In the genomic region with DNA sequence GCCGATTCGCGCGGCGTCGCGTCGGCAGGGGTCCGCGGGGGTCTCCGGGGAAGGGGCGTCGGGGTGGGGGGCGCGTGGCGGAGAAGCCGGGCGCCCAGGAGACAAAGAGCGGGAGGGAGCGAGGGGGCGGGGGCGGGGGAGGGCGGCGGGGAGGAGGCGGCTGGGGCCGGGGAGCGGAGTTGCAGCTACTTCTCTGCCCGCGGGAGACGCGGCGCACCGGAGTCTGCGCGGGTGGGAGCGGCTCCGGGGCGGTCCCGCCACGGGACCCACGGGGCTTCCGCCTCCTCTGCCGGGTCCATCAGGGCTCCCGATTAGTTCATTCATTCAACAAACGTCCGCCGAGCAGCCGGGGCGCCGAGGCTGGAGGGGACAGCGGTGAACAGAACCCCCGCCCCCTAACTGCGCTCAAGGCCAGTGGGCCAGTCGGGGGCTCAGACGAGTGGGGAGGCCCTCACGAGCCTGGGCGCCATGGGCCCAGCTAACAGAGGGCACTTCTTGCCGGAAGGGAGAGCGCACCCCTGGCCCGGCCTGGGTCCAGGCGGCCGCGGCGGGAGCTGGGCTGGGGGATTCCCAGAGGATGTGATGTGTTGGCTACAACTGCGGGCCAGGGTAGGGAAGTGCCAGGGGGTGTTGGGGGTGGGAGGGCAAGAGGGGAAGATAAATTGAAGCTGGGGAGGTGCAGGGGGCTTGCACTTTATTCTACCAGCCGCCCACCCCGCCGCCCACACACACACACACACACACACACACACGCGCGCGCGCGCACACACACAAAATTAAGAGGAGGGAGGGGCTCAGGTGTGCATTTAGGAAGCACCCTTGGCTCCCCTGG, we compare ENCODE assay signal across 8 cellular contexts. TPM values are rescaled to one million over a fixed set of nuclear protein-coding genes. Genes with fewer than 3 reads are reported as not detected.
DNase-seq lines count a peak whose midpoint lies in the region; ATAC-seq and TF ChIP-seq lines count a peak whose summit lies in the region.

A gene (minus strand): TSS at position 215 of the 832 bp plus-strand sequence. CDS start 5,201 bp downstream, outside the sequence.

- POLR2A ChIA-PET in T-cell (lab: Charles Lee): no interaction called here

- TF ChIP-seq EP300 in transverse colon (IDR thresholded peaks at IDR 0.05; ENCODE audit: low read depth): no peak

- WGBS in transverse colon (ENCODE audit: low coverage in 1 of 2), 2 donors: 11% methylated on average over 20 of the region's 74 CpGs; no CpG with 5 or more reads in 1 of the 2 donors
- WGBS in thyroid gland, 2 donors: 8 to 14% methylated on average over 13 to 30 of the region's 74 CpGs

- H3K27ac Mint-ChIP-seq in T-cell: no peak within 1 kb of the TSS
- H3K27ac Mint-ChIP-seq in memory B cell: peak within 1 kb of the TSS; percentile 81

- H3K9me3 Mint-ChIP-seq in T-cell: no peaks in the 10 kb centered on the region
- H3K9me3 Mint-ChIP-seq in memory B cell: no peaks in the 10 kb centered on the region

- CTCF ChIA-PET in T-cell (lab: Charles Lee): interaction anchor here (0.6 to 1.5 kb wide), 6 partner anchors 10 to 568 kb away, joined by 3 to 6 read pairs (median 4); no protein-coding TSS in a partner anchor

- peaks cover 23 to 37% (median 34%) of the 10 kb centered on the region in 3 donors for H3K4me1 Mint-ChIP-seq in T-cell
- H3K4me1 Mint-ChIP-seq in memory B cell: peaks cover 28% of the 10 kb centered on the region

- intact Hi-C loops in transverse colon (cut with DNase I; ENCODE audit: low total_unique reads) (no loop called here), thyroid gland (cut with DNase I) (no loop called here)

- H3K9me3 ChIP-seq in transverse colon (no peaks in the 10 kb centered on the region), thyroid gland (no peaks in the 10 kb centered on the region)

- H3K27me3 Mint-ChIP-seq in T-cell (peaks cover 12 to 13% of the 10 kb centered on the region in 2 donors), memory B cell (peaks cover 9% of the 10 kb centered on the region)

- peaks cover 0 to 5% (median 0%) of the 10 kb centered on the region in 4 donors for H3K36me3 ChIP-seq in transverse colon
- H3K36me3 ChIP-seq in thyroid gland: peaks cover under 1 to 8% of the 10 kb centered on the region in 2 donors

- in situ Hi-C loops in transverse colon (cut with MboI; ENCODE audit: low pct_ligation_motif_present in 1 of 4, low pct_unique_long_range_greater_than_20kb in 1 of 4, low sequenced_read_pairs in 3 of 4): no loop called here

- H3K36me3 Mint-ChIP-seq in T-cell (no peaks in the 10 kb centered on the region), memory B cell (peaks cover 3% of the 10 kb centered on the region)

- TF ChIP-seq CTCF in transverse colon (IDR thresholded peaks at IDR 0.05): no peak
- TF ChIP-seq CTCF in thyroid gland (IDR thresholded peaks at IDR 0.05): no peak

- peaks cover 32% of the 10 kb centered on the region for H3K27me3 ChIP-seq in transverse colon
- H3K27me3 ChIP-seq in thyroid gland: peaks cover 5% of the 10 kb centered on the region

- H3K4me1 ChIP-seq in transverse colon (peaks cover 10 to 47% (median 28%) of the 10 kb centered on the region in 4 donors), thyroid gland (peaks cover 12 to 24% of the 10 kb centered on the region in 2 donors)

- H3K4me3 Mint-ChIP-seq in T-cell: peak within 1 kb of the TSS; percentile 57 to 73 (median 66)
- H3K4me3 Mint-ChIP-seq in memory B cell: peak within 1 kb of the TSS; percentile 87

- peak within 1 kb of the TSS; percentile 10 to 48 (median 34) for H3K4me3 ChIP-seq in transverse colon
- peak within 1 kb of the TSS in 1 of 3 donors; percentile 32 for H3K4me3 ChIP-seq in thyroid gland (replicated peaks in 1 of 3)

- H3K27ac ChIP-seq in transverse colon (peak within 1 kb of the TSS in 3 of 4 donors; percentile 1 to 15 (median 7)), thyroid gland (no peak within 1 kb of the TSS)

- TF ChIP-seq POLR2A in transverse colon (IDR thresholded peaks at IDR 0.05): no peak
- TF ChIP-seq POLR2A in thyroid gland (IDR thresholded peaks at IDR 0.05): no peak

- peak; percentile 76 to 79 (median 78) for ATAC-seq in T-cell (replicated peaks in 1 of 4)
- ATAC-seq in memory B cell (ENCODE audit: low read depth): peak; percentile 75

- DNase-seq in NCI-H748 (lab: John Stamatoyannopoulos, UW; ENCODE audit: unreplicated experiment) (peak; percentile 50), NCI-H748 treated with DMSO at 0.1 percent for 48 hours (lab: John Stamatoyannopoulos, UW) (no peak), T-cell (peak in 20 of 34 experiments; percentile 30 to 56 (median 44)), dermis microvascular lymphatic vessel endothelial cell (ENCODE audit: low read depth in 2 of 2) (peak; percentile 15 to 63), memory B cell (ENCODE audit: low spot score in 2 of 2) (peak; percentile 37 to 62), transverse colon (no peak), DMS114 treated with DMSO at 0.1 percent for 48 hours (lab: John Stamatoyannopoulos, UW; ENCODE audit: unreplicated experiment) (no peak), thyroid gland (no peak)

RNA-seq across cellular contexts. Expression of the gene that starts here (rescaled TPM):
- under 1 TPM; 0.23 to 0.70 (median 0.35) TPM for total RNA-seq in T-cell
- 2.8 and 6.8 TPM in 2 replicates for total RNA-seq in dermis microvascular lymphatic vessel endothelial cell
- 1 to 10 TPM in 1 of 4 donors, under 1 TPM in 2, not detected in 1; 0.14 to 1.8 (median 0.32) TPM for total RNA-seq in transverse colon
- under 1 TPM; 0.24 to 0.81 (median 0.58) TPM for total RNA-seq in thyroid gland

Comparison
In these comparisons a context has a peak if more than half of its experiments do, and no peak if none do; other contexts are left out.
1. DNase-seq: peak in NCI-H748 (single experiment), dermis microvascular lymphatic vessel endothelial cell (2 of 2) and memory B cell (2 of 2); none in NCI-H748 treated with DMSO at 0.1 percent for 48 hours (single experiment), transverse colon (single experiment), DMS114 treated with DMSO at 0.1 percent for 48 hours (single experiment) and thyroid gland (0 of 2).
2. Peak in DNase-seq and ATAC-seq in T-cell; RNA of the gene not detected or under 1 TPM.
3. H3K27ac ChIP-seq: peak in transverse colon (3 of 4); none in thyroid gland (0 of 3).